1 cellular context compared by ENCODE assay signal in the genomic region with DNA sequence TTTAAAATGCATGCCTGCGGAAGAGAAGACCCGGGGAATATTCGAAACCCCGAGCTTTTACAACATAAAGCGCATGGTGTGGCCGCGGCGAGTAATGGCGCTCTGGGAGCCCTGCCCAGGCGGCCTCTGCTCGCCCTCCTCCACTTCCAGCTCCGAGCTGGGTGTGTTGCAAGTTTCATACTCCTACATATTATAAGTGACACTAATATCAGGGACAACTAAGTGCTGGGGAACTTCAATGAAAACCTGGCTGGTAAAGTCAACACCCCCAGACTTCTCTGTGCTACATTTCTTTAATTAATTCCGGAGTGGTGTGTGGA.
A peak's percentile ranks its signal among the peaks of the same experiment; 100 is the strongest.
TF ChIP-seq lines count a peak whose summit lies in the region.

No MANE protein-coding gene starts in this region.

TF ChIP-seq in K562, 482 proteins besides CTCF, POLR2A, EP300 and RAD21:
- 0 out of 2 replicates have a peak, but pooled peaks have one; percentile 10 for TF ChIP-seq CEBPB (tag; IDR thresholded peaks at IDR 0.05)
- peak; percentile 17 for TF ChIP-seq ZFP36 (IDR thresholded peaks at IDR 0.05; ENCODE audit: low read depth, low read length, partially characterized antibody)
- TF ChIP-seq CCAR2 (IDR thresholded peaks at IDR 0.05; ENCODE audit: low read depth, low read length) = no peak
- peak in 1 of 3 experiments; percentile 40 for TF ChIP-seq YY1 (IDR thresholded peaks at IDR 0.05; ENCODE audit: borderline replicate concordance in 1 of 3, control insufficient read depth in 1 of 3, extremely low read depth in 1 of 3, insufficient read depth in 3 of 3, insufficient read length in 1 of 3, insufficient replicate concordance in 2 of 3, low read depth in 1 of 3, low read length in 2 of 3)
- no peak for TF ChIP-seq ZC3H8 (IDR thresholded peaks at IDR 0.05)
- TF ChIP-seq ZFP1 (CRISPR knock-in tag; IDR thresholded peaks at IDR 0.05) = no peak
- TF ChIP-seq, protein P1, sequence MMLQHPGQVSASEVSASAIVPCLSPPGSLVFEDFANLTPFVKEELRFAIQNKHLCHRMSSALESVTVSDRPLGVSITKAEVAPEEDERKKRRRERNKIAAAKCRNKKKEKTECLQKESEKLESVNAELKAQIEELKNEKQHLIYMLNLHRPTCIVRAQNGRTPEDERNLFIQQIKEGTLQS (IDR thresholded peaks at IDR 0.05) = no peak
- TF ChIP-seq, protein P1 (CRISPR knock-in tag; conservative IDR thresholded peaks at IDR 0.05) = no peak
